In the genomic region with DNA sequence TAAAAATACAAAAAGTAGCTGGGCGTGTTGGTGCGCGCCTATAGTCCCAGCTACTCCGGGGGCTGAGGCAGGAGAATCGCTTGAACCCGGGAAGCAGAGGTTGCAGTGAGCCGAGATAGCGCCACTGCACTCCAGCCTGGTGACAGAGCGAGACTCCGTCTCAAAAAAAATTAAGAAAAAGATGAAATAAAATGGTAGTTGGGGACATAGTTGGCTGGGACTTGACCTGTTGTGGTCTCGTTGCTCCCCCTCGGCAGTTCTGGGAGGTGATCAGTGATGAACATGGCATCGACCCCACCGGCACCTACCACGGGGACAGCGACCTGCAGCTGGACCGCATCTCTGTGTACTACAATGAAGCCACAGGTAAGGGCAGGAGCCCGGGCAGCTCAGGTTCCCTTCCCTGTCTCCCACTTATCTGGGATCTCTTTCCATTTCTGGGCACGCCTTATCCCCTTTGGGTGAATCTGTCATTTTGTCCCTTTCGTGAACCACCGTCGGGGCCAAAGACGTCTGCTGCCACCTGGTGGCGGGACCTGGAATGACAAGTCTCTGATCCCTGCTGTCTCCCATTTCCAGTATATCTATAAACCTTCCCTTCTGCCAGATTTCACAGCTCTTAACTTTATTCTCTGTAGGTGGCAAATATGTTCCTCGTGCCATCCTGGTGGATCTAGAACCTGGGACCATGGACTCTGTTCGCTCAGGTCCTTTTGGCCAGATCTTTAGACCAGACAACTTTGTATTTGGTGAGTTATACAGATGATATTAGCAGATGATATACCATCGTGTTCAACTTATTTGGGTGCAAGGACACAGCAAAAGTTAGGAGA, we compare ENCODE assay signal across 8 cellular contexts. TPM values are rescaled to one million over a fixed set of nuclear protein-coding genes. Genes with fewer than 3 reads are reported as not detected.
DNase-seq lines count a peak whose midpoint lies in the region; ATAC-seq, FAIRE-seq and TF ChIP-seq lines count a peak whose summit lies in the region.

No MANE protein-coding gene starts in this region.

- peaks cover 60% of the 10 kb centered on the region for H3K79me2 ChIP-seq in endothelial cell of umbilical vein (ENCODE audit: control insufficient read depth, insufficient read depth, low read length)

- H3K4me1 Mint-ChIP-seq in CD4-positive, alpha-beta memory T cell = peaks cover 24 to 69% (median 46%) of the 10 kb centered on the region in 4 donors

- peak overlapping the region; percentile 89 for H3K4me2 ChIP-seq in endothelial cell of umbilical vein (ENCODE audit: insufficient read depth, low read length)

- ATAC-seq in GM21576 (IDR thresholded peaks at IDR 0.05; ENCODE audit: unreplicated experiment) = no peak

- DNase-seq in CD4-positive, alpha-beta memory T cell = peak; percentile 80 to 87 (median 81)
- peak in 1 of 2 experiments; percentile 82 for DNase-seq in HL-60 (ENCODE audit: low read depth in 1 of 2, low spot score in 1 of 2)
- DNase-seq in NT2/D1 (ENCODE audit: low read depth, low spot score) = no peak
- peak; percentile 87 for DNase-seq in activated T-cell treated with anti-CD3 and anti-CD28 coated beads for 1 hour (ENCODE audit: low read depth)
- DNase-seq in endothelial cell of umbilical vein (ENCODE audit: low read depth, low spot score) = peak; percentile 82
- DNase-seq in midbrain (lab: John Stamatoyannopoulos, UW) = peak; percentile 83
- peak; percentile 80 to 83 for DNase-seq in stimulated activated CD8-positive, alpha-beta memory T cell treated with anti-CD3 and anti-CD28 coated beads, Interleukin-4, amount 100 ng/mL, for 1 hour (ENCODE audit: low read depth in 2 of 2, low spot score in 1 of 2)

- H4K20me1 ChIP-seq in endothelial cell of umbilical vein (replicated peaks; ENCODE audit: control insufficient read depth, extremely low read depth, insufficient read depth, low read length) = peaks cover 7% of the 10 kb centered on the region

- peaks cover 60% of the 10 kb centered on the region for H3K4me1 ChIP-seq in CD4-positive, alpha-beta memory T cell (ENCODE audit: insufficient read depth, low read length)
- H3K4me1 ChIP-seq in NT2/D1 (ENCODE audit: insufficient read depth, insufficient read length) = peaks cover 3% of the 10 kb centered on the region
- peaks cover 37% of the 10 kb centered on the region for H3K4me1 ChIP-seq in endothelial cell of umbilical vein (ENCODE audit: control insufficient read depth, extremely low read depth, insufficient read depth, low read length)

- H3K36me3 Mint-ChIP-seq in CD4-positive, alpha-beta memory T cell = peaks cover 28 to 59% of the 10 kb centered on the region in 2 donors

- peak overlapping the region; percentile 82 for H3K27ac ChIP-seq in CD4-positive, alpha-beta memory T cell (ENCODE audit: low read depth, low read length)
- H3K27ac ChIP-seq in HL-60 (replicated peaks) = peak overlapping the region; percentile 93
- H3K27ac ChIP-seq in endothelial cell of umbilical vein (ENCODE audit: insufficient read depth, low read depth, low read length) = no peak overlapping the region

- H3K36me3 ChIP-seq in CD4-positive, alpha-beta memory T cell (ENCODE audit: insufficient read depth, low read length) = peaks cover 42% of the 10 kb centered on the region
- H3K36me3 ChIP-seq in NT2/D1 (ENCODE audit: insufficient read depth, insufficient read length, low read length) (peaks cover 51% of the 10 kb centered on the region), endothelial cell of umbilical vein (ENCODE audit: control insufficient read depth in 2 of 2, extremely low read depth in 1 of 2, insufficient read depth in 2 of 2, low read length in 2 of 2) (peaks cover 16 to 31% of the 10 kb centered on the region in 2 experiments)

- TF ChIP-seq POLR2A in endothelial cell of umbilical vein (IDR thresholded peaks at IDR 0.05; ENCODE audit: low read depth, low read length) = peak; percentile 76

- intact Hi-C loops in CD4-positive, alpha-beta memory T cell (cut with micrococcal nuclease) = loop anchor here (1.0 kb wide), 5 partner anchors 8 to 240 kb away; partner anchors contain the start of gene ATAT1
- intact Hi-C loops in endothelial cell of umbilical vein (cut with micrococcal nuclease) = loop anchor here (1.0 kb wide), 1 partner anchor 43 kb away; no protein-coding TSS in a partner anchor

- no peaks in the 10 kb centered on the region for H3K9me1 ChIP-seq in endothelial cell of umbilical vein (replicated peaks; ENCODE audit: control insufficient read depth, extremely low read depth, insufficient read depth, low read length)

- H3K9me3 ChIP-seq in CD4-positive, alpha-beta memory T cell (ENCODE audit: control insufficient read depth in 1 of 2, low read length in 2 of 2) = no peaks in the 10 kb centered on the region
- H3K9me3 ChIP-seq in NT2/D1 (ENCODE audit: insufficient read depth, low read length) (no peaks in the 10 kb centered on the region), endothelial cell of umbilical vein (replicated peaks; ENCODE audit: control insufficient read depth, insufficient read depth, low read length) (no peaks in the 10 kb centered on the region)

- H3K9me3 Mint-ChIP-seq in CD4-positive, alpha-beta memory T cell = peaks cover 0 to 6% (median 0%) of the 10 kb centered on the region in 8 donors

- no peak overlapping the region for H2AFZ ChIP-seq in endothelial cell of umbilical vein (ENCODE audit: low read depth, low read length)

- H3K27ac Mint-ChIP-seq in CD4-positive, alpha-beta memory T cell = peak overlapping the region; percentile 92 to 99 (median 97)

- POLR2A ChIA-PET in CD4-positive, alpha-beta memory T cell (lab: Charles Lee; ENCODE audit: partially characterized antibody) = interaction anchor here (0.7 to 47.0 kb wide), 22 partner anchors 9 to 365 kb away, joined by 3 to 1474 read pairs (median 6); partner anchors contain the start of genes ABCF1, DHX16, MRPS18B and NRM
- POLR2A ChIA-PET in endothelial cell of umbilical vein (lab: Charles Lee) = interaction anchor here (1.6 to 3.0 kb wide), 2 partner anchors 22 to 42 kb away, joined by 3 to 34 read pairs; partner anchors contain the start of gene IER3

- dilution Hi-C loops in endothelial cell of umbilical vein (cut with MboI; ENCODE audit: extremely low pct_ligation_motif_present, low sequenced_read_pairs) = no loop called here

- CTCF ChIA-PET in CD4-positive, alpha-beta memory T cell (lab: Charles Lee; ENCODE audit: partially characterized antibody) = interaction anchor here (0.7 to 23.1 kb wide), 43 partner anchors 9 to 365 kb away, joined by 3 to 865 read pairs (median 5); partner anchors contain the start of genes ABCF1, ATAT1, DHX16 and MRPS18B
- CTCF ChIA-PET in endothelial cell of umbilical vein (lab: Charles Lee) = interaction anchor here (0.6 to 9.2 kb wide), 22 partner anchors 9 to 365 kb away, joined by 3 to 296 read pairs (median 5); partner anchors contain the start of genes DHX16, FLOT1, NRM and VARS2

- H3K9ac ChIP-seq in NT2/D1 (ENCODE audit: insufficient read length, low read depth) (peak overlapping the region; percentile 92), endothelial cell of umbilical vein (replicated peaks; ENCODE audit: extremely low read depth, insufficient read depth, low read length) (peak overlapping the region; percentile 79)

- peak; percentile 87 for FAIRE-seq in endothelial cell of umbilical vein (lab: Jason Lieb, UNC)

- TF ChIP-seq CTCF in HL-60 (IDR thresholded peaks at IDR 0.05; ENCODE audit: insufficient read depth, low read length) = peak; percentile 79
- peak; percentile 83 to 87 for TF ChIP-seq CTCF in endothelial cell of umbilical vein (IDR thresholded peaks at IDR 0.05; ENCODE audit: extremely low read depth in 1 of 2, insufficient read depth in 1 of 2, low read depth in 1 of 2, low read length in 2 of 2)

- no peaks in the 10 kb centered on the region for H3K27me3 ChIP-seq in CD4-positive, alpha-beta memory T cell (ENCODE audit: insufficient read depth, low read length)
- H3K27me3 ChIP-seq in HL-60 (ENCODE audit: insufficient read depth, poor library complexity, severe bottlenecking) (no peaks in the 10 kb centered on the region), NT2/D1 (ENCODE audit: insufficient read depth, insufficient read length) (no peaks in the 10 kb centered on the region), endothelial cell of umbilical vein (ENCODE audit: control insufficient read depth in 2 of 2, insufficient read depth in 2 of 2, low read length in 2 of 2) (no peaks in the 10 kb centered on the region)

- BruUV-seq in endothelial cell of umbilical vein (replicated peaks; lab: Mats Ljungman, UMichigan) = no TSS peak

- H3K4me3 Mint-ChIP-seq in CD4-positive, alpha-beta memory T cell = peak overlapping the region; percentile 90 to 99 (median 98)

- peak overlapping the region; percentile 67 to 80 for H3K4me3 ChIP-seq in CD4-positive, alpha-beta memory T cell (ENCODE audit: low read length in 2 of 2)
- peak overlapping the region; percentile 97 for H3K4me3 ChIP-seq in HL-60 (replicated peaks; ENCODE audit: insufficient read depth, low read length)
- peak overlapping the region; percentile 92 for H3K4me3 ChIP-seq in NT2/D1 (ENCODE audit: insufficient read length, low read depth)
- peak overlapping the region in 2 of 3 experiments; percentile 76 to 94 for H3K4me3 ChIP-seq in endothelial cell of umbilical vein (replicated peaks in 1 of 3; ENCODE audit: insufficient read depth in 1 of 3, low read depth in 1 of 3, low read length in 3 of 3)

- H3K27me3 Mint-ChIP-seq in CD4-positive, alpha-beta memory T cell = no peaks in the 10 kb centered on the region

RNA-seq across cellular contexts. Expression of gene TUBB, which starts 2.3 kb away (rescaled TPM):
- total RNA-seq in CD4-positive, alpha-beta memory T cell = 100 to 1,000 TPM; 285 to 300 TPM
- polyA plus RNA-seq in CD4-positive, alpha-beta memory T cell = 100 to 1,000 TPM in 1 of 2 donors, 10 to 100 TPM in 1; 74.8 to 142 TPM
- 1,243 and 1,276 TPM in 2 replicates for total RNA-seq in endothelial cell of umbilical vein
- polyA plus RNA-seq in endothelial cell of umbilical vein = 1,408 and 1,437 TPM in 2 replicates
- polyA plus RNA-seq in endothelial cell of umbilical vein (2011; cell fraction: cytosol; rRNA removed) = 1,278 and 1,444 TPM in 2 replicates
- polyA plus RNA-seq in endothelial cell of umbilical vein (2011; cell fraction: nucleus; rRNA removed) = 567 and 602 TPM in 2 replicates
- 869 and 1,219 TPM in 2 replicates for polyA plus RNA-seq in endothelial cell of umbilical vein (2012)
- 1,727 and 1,760 TPM in 2 replicates for polyA minus RNA-seq in endothelial cell of umbilical vein
- 468 TPM for polyA minus RNA-seq in endothelial cell of umbilical vein (2011; cell fraction: cytosol; rRNA and poly(A)+ RNA removed)
- polyA minus RNA-seq in endothelial cell of umbilical vein (2011; cell fraction: nucleus; rRNA and poly(A)+ RNA removed) = 213 and 284 TPM in 2 replicates

RNA-seq across cellular contexts. Expression of gene MDC1, which starts 5.4 kb away (rescaled TPM):
- 10 to 100 TPM; 60.7 to 73.5 TPM for total RNA-seq in CD4-positive, alpha-beta memory T cell
- polyA plus RNA-seq in CD4-positive, alpha-beta memory T cell = 1 to 10 TPM in 1 of 2 donors, not detected in 1; 9.8 TPM
- 42.3 and 43.6 TPM in 2 replicates for total RNA-seq in endothelial cell of umbilical vein
- polyA plus RNA-seq in endothelial cell of umbilical vein = 15.6 and 16.8 TPM in 2 replicates
- polyA plus RNA-seq in endothelial cell of umbilical vein (2011; cell fraction: cytosol; rRNA removed) = 13.0 and 13.4 TPM in 2 replicates
- 36.2 and 49.0 TPM in 2 replicates for polyA plus RNA-seq in endothelial cell of umbilical vein (2011; cell fraction: nucleus; rRNA removed)
- polyA plus RNA-seq in endothelial cell of umbilical vein (2012) = 16.8 and 20.4 TPM in 2 replicates
- 14.6 and 17.6 TPM in 2 replicates for polyA minus RNA-seq in endothelial cell of umbilical vein
- polyA minus RNA-seq in endothelial cell of umbilical vein (2011; cell fraction: cytosol; rRNA and poly(A)+ RNA removed) = 20.7 TPM
- polyA minus RNA-seq in endothelial cell of umbilical vein (2011; cell fraction: nucleus; rRNA and poly(A)+ RNA removed) = 11.9 and 14.6 TPM in 2 replicates

RNA-seq across cellular contexts. Expression of gene FLOT1, which starts 20.0 kb away (rescaled TPM):
- 10 to 100 TPM; 75.3 to 78.5 TPM for total RNA-seq in CD4-positive, alpha-beta memory T cell
- polyA plus RNA-seq in CD4-positive, alpha-beta memory T cell = 10 to 100 TPM; 74.6 to 82.1 TPM
- total RNA-seq in endothelial cell of umbilical vein = 141 and 145 TPM in 2 replicates
- polyA plus RNA-seq in endothelial cell of umbilical vein = 146 and 154 TPM in 2 replicates
- polyA plus RNA-seq in endothelial cell of umbilical vein (2011; cell fraction: cytosol; rRNA removed) = 146 and 167 TPM in 2 replicates
- 258 and 271 TPM in 2 replicates for polyA plus RNA-seq in endothelial cell of umbilical vein (2011; cell fraction: nucleus; rRNA removed)
- polyA plus RNA-seq in endothelial cell of umbilical vein (2012) = 59.6 and 86.3 TPM in 2 replicates
- polyA minus RNA-seq in endothelial cell of umbilical vein = 122 and 136 TPM in 2 replicates
- polyA minus RNA-seq in endothelial cell of umbilical vein (2011; cell fraction: cytosol; rRNA and poly(A)+ RNA removed) = 62.8 TPM
- polyA minus RNA-seq in endothelial cell of umbilical vein (2011; cell fraction: nucleus; rRNA and poly(A)+ RNA removed) = 238 and 240 TPM in 2 replicates

RNA-seq across cellular contexts. Expression of gene IER3, which starts 21.9 kb away (rescaled TPM):
- 10 to 100 TPM; 11.3 to 11.4 TPM for total RNA-seq in CD4-positive, alpha-beta memory T cell
- under 1 TPM; 0.77 to 0.83 TPM for polyA plus RNA-seq in CD4-positive, alpha-beta memory T cell
- total RNA-seq in endothelial cell of umbilical vein = 163 and 170 TPM in 2 replicates
- polyA plus RNA-seq in endothelial cell of umbilical vein = 344 and 468 TPM in 2 replicates
- 344 and 363 TPM in 2 replicates for polyA plus RNA-seq in endothelial cell of umbilical vein (2011; cell fraction: cytosol; rRNA removed)
- 547 and 658 TPM in 2 replicates for polyA plus RNA-seq in endothelial cell of umbilical vein (2011; cell fraction: nucleus; rRNA removed)
- 266 and 464 TPM in 2 replicates for polyA plus RNA-seq in endothelial cell of umbilical vein (2012)
- 77.6 and 100 TPM in 2 replicates for polyA minus RNA-seq in endothelial cell of umbilical vein
- 38.7 TPM for polyA minus RNA-seq in endothelial cell of umbilical vein (2011; cell fraction: cytosol; rRNA and poly(A)+ RNA removed)
- polyA minus RNA-seq in endothelial cell of umbilical vein (2011; cell fraction: nucleus; rRNA and poly(A)+ RNA removed) = 87.7 and 161 TPM in 2 replicates

RNA-seq across cellular contexts. Expression of gene NRM, which starts 31.7 kb away (rescaled TPM):
- 1 to 10 TPM; 6.4 to 6.6 TPM for total RNA-seq in CD4-positive, alpha-beta memory T cell
- 10 to 100 TPM in 1 of 2 donors, 1 to 10 TPM in 1; 9.1 to 15.8 TPM for polyA plus RNA-seq in CD4-positive, alpha-beta memory T cell
- total RNA-seq in endothelial cell of umbilical vein = 28.5 and 32.2 TPM in 2 replicates
- 33.8 and 36.7 TPM in 2 replicates for polyA plus RNA-seq in endothelial cell of umbilical vein
- 33.0 and 34.0 TPM in 2 replicates for polyA plus RNA-seq in endothelial cell of umbilical vein (2011; cell fraction: cytosol; rRNA removed)
- polyA plus RNA-seq in endothelial cell of umbilical vein (2011; cell fraction: nucleus; rRNA removed) = 16.0 and 18.9 TPM in 2 replicates
- 17.7 and 22.2 TPM in 2 replicates for polyA plus RNA-seq in endothelial cell of umbilical vein (2012)
- 17.5 and 18.7 TPM in 2 replicates for polyA minus RNA-seq in endothelial cell of umbilical vein
- 20.0 TPM for polyA minus RNA-seq in endothelial cell of umbilical vein (2011; cell fraction: cytosol; rRNA and poly(A)+ RNA removed)
- 4.5 and 7.8 TPM in 2 replicates for polyA minus RNA-seq in endothelial cell of umbilical vein (2011; cell fraction: nucleus; rRNA and poly(A)+ RNA removed)
